1 cellular context compared by ENCODE assay signal in genomic region chrX:48490661-48491060, GRCh38.
TF ChIP-seq lines count a peak whose summit lies in the region.

No MANE protein-coding gene starts in this region.

TF ChIP-seq in HepG2, 621 proteins besides CTCF, POLR2A, EP300 and RAD21:
- TF ChIP-seq RXRB (CRISPR knock-in tag; IDR thresholded peaks at IDR 0.05; ENCODE audit: borderline replicate concordance) (no peak), IRF2 (CRISPR knock-in tag; IDR thresholded peaks at IDR 0.05) (no peak), ZNF564 (CRISPR knock-in tag; IDR thresholded peaks at IDR 0.05) (no peak), SRY (CRISPR knock-in tag; IDR thresholded peaks at IDR 0.05) (no peak), ZNF572 (CRISPR knock-in tag; IDR thresholded peaks at IDR 0.05) (no peak), THAP8 (CRISPR knock-in tag; IDR thresholded peaks at IDR 0.05; ENCODE audit: borderline replicate concordance) (no peak), HNRNPL (IDR thresholded peaks at IDR 0.05; ENCODE audit: low read depth, low read length) (no peak), ZNF414 (CRISPR knock-in tag; IDR thresholded peaks at IDR 0.05) (no peak), ZNF543 (CRISPR knock-in tag; IDR thresholded peaks at IDR 0.05) (no peak), NPAS2 (CRISPR knock-in tag; IDR thresholded peaks at IDR 0.05; ENCODE audit: borderline replicate concordance) (no peak), XRCC5 (optimal IDR thresholded peaks at IDR 0.05; ENCODE audit: low read length) (no peak), ZBTB8A (CRISPR knock-in tag; IDR thresholded peaks at IDR 0.05; ENCODE audit: borderline replicate concordance, low read depth) (no peak), POLR2AphosphoS2 (IDR thresholded peaks at IDR 0.05; ENCODE audit: low read depth, low read length) (no peak), ZNF318 (CRISPR knock-in tag; IDR thresholded peaks at IDR 0.05) (no peak), HOXD1 (CRISPR knock-in tag; IDR thresholded peaks at IDR 0.05) (no peak), BHLHE40 (IDR thresholded peaks at IDR 0.05; ENCODE audit: low read length) (no peak), LRRFIP1 (CRISPR knock-in tag; conservative IDR thresholded peaks at IDR 0.05) (no peak), KDM6A (CRISPR knock-in tag; IDR thresholded peaks at IDR 0.05; ENCODE audit: low read depth) (no peak), ATF4 (CRISPR knock-in tag; IDR thresholded peaks at IDR 0.05) (no peak), ZNF687 (CRISPR knock-in tag; IDR thresholded peaks at IDR 0.05) (no peak)
